ENCODE assay signal across 10 cellular contexts in genomic region chr10:49362596-49363260, GRCh38. TPM values are rescaled to one million over a fixed set of nuclear protein-coding genes. Genes with fewer than 3 reads are reported as not detected.
DNase-seq lines count a peak whose midpoint lies in the region; ATAC-seq and TF ChIP-seq lines count a peak whose summit lies in the region.
"Had no signal": no experiment of that assay in that cellular context is flagged by ENCODE, and none has a peak within 500 bp of the region (broad histone marks: within the 10 kb centered on the region; RNA-seq: fewer than 3 reads in every experiment).

No MANE protein-coding gene starts in this region.

- no peak overlapping the region for H2BK12ac ChIP-seq in neuronal stem cell (ENCODE audit: low read length)

- no peak overlapping the region for H2BK5ac ChIP-seq in neuronal stem cell (ENCODE audit: low read length)

- H3K9ac ChIP-seq in neuronal stem cell (ENCODE audit: low read depth, low read length, poor library complexity) = no peak overlapping the region

- no CpG with 5 or more reads among the region's 10 CpGs for WGBS in neuronal stem cell (ENCODE audit: extremely low coverage in 2 of 2, insufficient read length in 2 of 2, insufficient replicate concordance in 1 of 2), 2 donors

- H3K27me3 ChIP-seq in neuronal stem cell (ENCODE audit: control insufficient read depth in 3 of 3, insufficient read depth in 3 of 3, low read depth in 1 of 3, low read length in 3 of 3) = no peaks in the 10 kb centered on the region

- H3K4me3 ChIP-seq in neuronal stem cell (ENCODE audit: low read length in 2 of 2) = no peak overlapping the region

- CTCF ChIA-PET in GM10248 (lab: Yijun Ruan, JAX) = interaction anchor here (1.0 to 2.0 kb wide), 4 partner anchors 10 to 208 kb away, joined by 3 to 4 read pairs (median 3); no protein-coding TSS in a partner anchor

- no peak overlapping the region for H3K23ac ChIP-seq in neuronal stem cell (ENCODE audit: low read depth, low read length, poor library complexity)

- no peaks in the 10 kb centered on the region for H3K79me1 ChIP-seq in neuronal stem cell (ENCODE audit: low read depth, low read length)

- no peak overlapping the region for H2BK15ac ChIP-seq in neuronal stem cell (ENCODE audit: low read length)

- H3K27ac ChIP-seq in neuronal stem cell (replicated peaks; ENCODE audit: low read length) = no peak overlapping the region

- no peak overlapping the region for H2AFZ ChIP-seq in neuronal stem cell (ENCODE audit: low read length)

- no peaks in the 10 kb centered on the region for H3K9me3 ChIP-seq in neuronal stem cell (replicated peaks in 1 of 2; ENCODE audit: control insufficient read depth in 2 of 2, insufficient read depth in 1 of 2, low read depth in 1 of 2, low read length in 2 of 2)

- H3K14ac ChIP-seq in neuronal stem cell (ENCODE audit: low read length) = no peak overlapping the region

- no peak overlapping the region for H3K18ac ChIP-seq in neuronal stem cell (ENCODE audit: low read length)

- POLR2A ChIA-PET in GM10248 (lab: Yijun Ruan, JAX) = no interaction called here

- ATAC-seq in GM21360 (IDR thresholded peaks at IDR 0.05; ENCODE audit: unreplicated experiment) (peak; percentile 81), HG03196 (IDR thresholded peaks at IDR 0.05; ENCODE audit: unreplicated experiment) (peak; percentile 65), SK-N-SH treated with all-trans-retinoic acid at 6 μM for 48 hours (no peak)

- H3K4me1 ChIP-seq in neuronal stem cell (ENCODE audit: control insufficient read depth in 2 of 2, insufficient read depth in 1 of 2, low read depth in 1 of 2, low read length in 2 of 2) = peaks cover 0 to 3% of the 10 kb centered on the region in 2 donors

- DNase-seq in GM10248 (ENCODE audit: extremely low spot score) (peak; percentile 75), germinal center (ENCODE audit: low spot score) (peak; percentile 16), AG08396 (ENCODE audit: low spot score) (no peak), neuronal stem cell (ENCODE audit: low spot score) (no peak), HCEC 1CT (no peak)
- DNase-seq: CD4-positive, alpha-beta T cell; KG1 had no signal

- H3K4ac ChIP-seq in neuronal stem cell (ENCODE audit: low read length) = no peak overlapping the region

- H4K8ac ChIP-seq in neuronal stem cell (ENCODE audit: low read depth, low read length) = no peak overlapping the region

- H2BK120ac ChIP-seq in neuronal stem cell (ENCODE audit: low read depth, low read length) = no peak overlapping the region

- H3K4me2 ChIP-seq in neuronal stem cell (ENCODE audit: insufficient read depth, low read length, poor library complexity, severe bottlenecking) = no peak overlapping the region

- TF ChIP-seq CTCF in GM10248 (IDR thresholded peaks at IDR 0.05; ENCODE audit: control extremely low read depth, extremely low read depth, low read depth, missing control alignments) = no peak

- no peak overlapping the region for H4K91ac ChIP-seq in neuronal stem cell (ENCODE audit: low read depth, low read length, poor library complexity)

- no peaks in the 10 kb centered on the region for H3K36me3 ChIP-seq in neuronal stem cell (replicated peaks in 1 of 2; ENCODE audit: control insufficient read depth in 2 of 2, insufficient read depth in 2 of 2, low read length in 2 of 2)

- H2AK5ac ChIP-seq in neuronal stem cell (ENCODE audit: low read depth, low read length) = no peak overlapping the region

TF ChIP-seq in SK-N-SH treated with all-trans-retinoic acid at 6 μM for 48 hours, 23 proteins besides CTCF, POLR2A, EP300 and RAD21:
- TF ChIP-seq ISL1 (CRISPR knock-in tag; IDR thresholded peaks at IDR 0.05) = no peak
- TF ChIP-seq ESRRG (CRISPR knock-in tag; IDR thresholded peaks at IDR 0.05) = no peak
- no peak for TF ChIP-seq ZFP3 (CRISPR knock-in tag; IDR thresholded peaks at IDR 0.05)
- no peak for TF ChIP-seq OSR1 (CRISPR knock-in tag; IDR thresholded peaks at IDR 0.05)
- no peak for TF ChIP-seq ARNTL (CRISPR knock-in tag; IDR thresholded peaks at IDR 0.05; ENCODE audit: borderline replicate concordance, low read depth)
- no peak for TF ChIP-seq ZC3H10 (CRISPR knock-in tag; IDR thresholded peaks at IDR 0.05)
- TF ChIP-seq ZNF70 (CRISPR knock-in tag; IDR thresholded peaks at IDR 0.05) = no peak
- TF ChIP-seq CREB5 (CRISPR knock-in tag; IDR thresholded peaks at IDR 0.05; ENCODE audit: low read depth) = no peak
- no peak for TF ChIP-seq SNAI2 (CRISPR knock-in tag; IDR thresholded peaks at IDR 0.05)
- TF ChIP-seq BACH2 (CRISPR knock-in tag; IDR thresholded peaks at IDR 0.05; ENCODE audit: borderline replicate concordance) = no peak
- no peak for TF ChIP-seq CSDC2 (CRISPR knock-in tag; IDR thresholded peaks at IDR 0.05)
- TF ChIP-seq ZNF8 (CRISPR knock-in tag; IDR thresholded peaks at IDR 0.05) = no peak
- TF ChIP-seq PATZ1 (CRISPR knock-in tag; IDR thresholded peaks at IDR 0.05; ENCODE audit: borderline replicate concordance) = no peak
- no peak for TF ChIP-seq RARB (CRISPR knock-in tag; IDR thresholded peaks at IDR 0.05)
- no peak for TF ChIP-seq TSHZ2 (CRISPR knock-in tag; IDR thresholded peaks at IDR 0.05)
- TF ChIP-seq PPARA (CRISPR knock-in tag; IDR thresholded peaks at IDR 0.05; ENCODE audit: borderline replicate concordance) = no peak
TF ChIP-seq in SK-N-SH treated with all-trans-retinoic acid at 6 μM for 48 hours: peak in this region for 0.

RNA-seq across cellular contexts. Expression of gene DRGX, which starts 33.2 kb away (rescaled TPM):
- not detected for polyA plus RNA-seq in neuronal stem cell (2013, experiment 1 of 2)
- not detected for polyA plus RNA-seq in neuronal stem cell (2013, experiment 2 of 2)

Comparison
In these comparisons a context has a peak if more than half of its experiments do, and no peak if none do; other contexts are left out.
1. DNase-seq: peak in GM10248 (single experiment) and germinal center (single experiment); none in AG08396 (single experiment), neuronal stem cell (single experiment) and HCEC 1CT (single experiment).